1 cellular context compared by ENCODE assay signal in genomic region chr2:20431772-20432171, GRCh38.
TF ChIP-seq lines count a peak whose summit lies in the region.

No MANE protein-coding gene starts in this region.

TF ChIP-seq in HepG2, 621 proteins besides CTCF, POLR2A, EP300 and RAD21 (continued from another document and continues in another):
- TF ChIP-seq ZBTB40 (IDR thresholded peaks at IDR 0.05) (no peak), ZBTB40 (CRISPR knock-in tag; IDR thresholded peaks at IDR 0.05) (no peak), SMC3 (IDR thresholded peaks at IDR 0.05; ENCODE audit: low read length) (no peak), ZMYM3 (CRISPR knock-in tag; IDR thresholded peaks at IDR 0.05) (no peak), ETV5 (CRISPR knock-in tag; IDR thresholded peaks at IDR 0.05; ENCODE audit: borderline replicate concordance) (peak; percentile 87; the same call in 1 of the 2 replicates), TP53 (CRISPR knock-in tag; conservative IDR thresholded peaks at IDR 0.05) (no peak), NFE2L1 (CRISPR knock-in tag; IDR thresholded peaks at IDR 0.05; ENCODE audit: borderline replicate concordance) (no peak), GTF3A (CRISPR knock-in tag; conservative IDR thresholded peaks at IDR 0.05) (no peak), IKZF5 (CRISPR knock-in tag; IDR thresholded peaks at IDR 0.05) (no peak), ZIK1 (CRISPR knock-in tag; IDR thresholded peaks at IDR 0.05; ENCODE audit: borderline replicate concordance, low read depth) (no peak), MAFG (CRISPR knock-in tag; IDR thresholded peaks at IDR 0.05) (no peak), ZSCAN21 (CRISPR knock-in tag; IDR thresholded peaks at IDR 0.05; ENCODE audit: borderline replicate concordance) (no peak), MED1 (CRISPR knock-in tag; IDR thresholded peaks at IDR 0.05) (no peak), RARA (CRISPR knock-in tag; IDR thresholded peaks at IDR 0.05) (peak; percentile 54; the same call in 1 of the 2 replicates), ADNP (CRISPR knock-in tag; IDR thresholded peaks at IDR 0.05) (no peak), ZNF878 (CRISPR knock-in tag; IDR thresholded peaks at IDR 0.05) (no peak), ESRRA (CRISPR knock-in tag; IDR thresholded peaks at IDR 0.05; ENCODE audit: low read depth) (no peak), DR1 (CRISPR knock-in tag; IDR thresholded peaks at IDR 0.05) (no peak), ZNF256 (CRISPR knock-in tag; conservative IDR thresholded peaks at IDR 0.05) (no peak), ZNF598 (CRISPR knock-in tag; IDR thresholded peaks at IDR 0.05; ENCODE audit: borderline replicate concordance) (no peak), XRCC5 (optimal IDR thresholded peaks at IDR 0.05; ENCODE audit: low read length) (peak; percentile 60), TBX3 (IDR thresholded peaks at IDR 0.05; ENCODE audit: borderline replicate concordance) (no peak), SIX1 (CRISPR knock-in tag; IDR thresholded peaks at IDR 0.05; ENCODE audit: borderline replicate concordance) (no peak), TOE1 (CRISPR knock-in tag; IDR thresholded peaks at IDR 0.05) (no peak), ZNF850 (CRISPR knock-in tag; conservative IDR thresholded peaks at IDR 0.05) (no peak), MXI1 (IDR thresholded peaks at IDR 0.05; ENCODE audit: borderline replicate concordance, low read depth, low read length) (no peak), CBX2 (IDR thresholded peaks at IDR 0.05; ENCODE audit: low read depth, low read length) (no peak), CBX2 (CRISPR knock-in tag; IDR thresholded peaks at IDR 0.05; ENCODE audit: low read depth) (no peak), ZNF644 (CRISPR knock-in tag; IDR thresholded peaks at IDR 0.05; ENCODE audit: low read depth) (no peak), ZNF776 (CRISPR knock-in tag; IDR thresholded peaks at IDR 0.05) (no peak), ASH2L (IDR thresholded peaks at IDR 0.05; ENCODE audit: insufficient read length, low read depth, low read length) (no peak), FOXA3 (CRISPR knock-in tag; IDR thresholded peaks at IDR 0.05) (peak; percentile 54; the same call in 1 of the 2 replicates), NR2F1 (CRISPR knock-in tag; IDR thresholded peaks at IDR 0.05) (peak in 1 of 2 experiments; percentile 74; a peak in 1 of 4 replicates), ZNF501 (CRISPR knock-in tag; IDR thresholded peaks at IDR 0.05) (no peak), ZNF296 (CRISPR knock-in tag; conservative IDR thresholded peaks at IDR 0.05) (no peak), HNRNPUL1 (IDR thresholded peaks at IDR 0.05; ENCODE audit: low read depth, low read length) (no peak), SRSF9 (IDR thresholded peaks at IDR 0.05; ENCODE audit: borderline replicate concordance, insufficient read depth, low read depth, low read length, poor library complexity, severe bottlenecking) (no peak), CAMTA2 (CRISPR knock-in tag; IDR thresholded peaks at IDR 0.05; ENCODE audit: borderline replicate concordance) (no peak), RXRB (CRISPR knock-in tag; IDR thresholded peaks at IDR 0.05; ENCODE audit: borderline replicate concordance) (peak; percentile 60; the same call in 1 of the 2 replicates), SYNCRIP (IDR thresholded peaks at IDR 0.05; ENCODE audit: insufficient read depth, low read depth, low read length) (no peak), ZNF720 (CRISPR knock-in tag; IDR thresholded peaks at IDR 0.05) (no peak), GATAD2A (CRISPR knock-in tag; IDR thresholded peaks at IDR 0.05) (0 out of 2 replicates have a peak, but pooled peaks have one; percentile 34), KLF9 (CRISPR knock-in tag; IDR thresholded peaks at IDR 0.05; ENCODE audit: low read depth) (no peak), POLR2G (IDR thresholded peaks at IDR 0.05; ENCODE audit: low read depth, low read length) (no peak), E2F2 (CRISPR knock-in tag; IDR thresholded peaks at IDR 0.05; ENCODE audit: borderline replicate concordance) (no peak), ARNTL (CRISPR knock-in tag; IDR thresholded peaks at IDR 0.05) (no peak)
- TF ChIP-seq, protein P1, sequence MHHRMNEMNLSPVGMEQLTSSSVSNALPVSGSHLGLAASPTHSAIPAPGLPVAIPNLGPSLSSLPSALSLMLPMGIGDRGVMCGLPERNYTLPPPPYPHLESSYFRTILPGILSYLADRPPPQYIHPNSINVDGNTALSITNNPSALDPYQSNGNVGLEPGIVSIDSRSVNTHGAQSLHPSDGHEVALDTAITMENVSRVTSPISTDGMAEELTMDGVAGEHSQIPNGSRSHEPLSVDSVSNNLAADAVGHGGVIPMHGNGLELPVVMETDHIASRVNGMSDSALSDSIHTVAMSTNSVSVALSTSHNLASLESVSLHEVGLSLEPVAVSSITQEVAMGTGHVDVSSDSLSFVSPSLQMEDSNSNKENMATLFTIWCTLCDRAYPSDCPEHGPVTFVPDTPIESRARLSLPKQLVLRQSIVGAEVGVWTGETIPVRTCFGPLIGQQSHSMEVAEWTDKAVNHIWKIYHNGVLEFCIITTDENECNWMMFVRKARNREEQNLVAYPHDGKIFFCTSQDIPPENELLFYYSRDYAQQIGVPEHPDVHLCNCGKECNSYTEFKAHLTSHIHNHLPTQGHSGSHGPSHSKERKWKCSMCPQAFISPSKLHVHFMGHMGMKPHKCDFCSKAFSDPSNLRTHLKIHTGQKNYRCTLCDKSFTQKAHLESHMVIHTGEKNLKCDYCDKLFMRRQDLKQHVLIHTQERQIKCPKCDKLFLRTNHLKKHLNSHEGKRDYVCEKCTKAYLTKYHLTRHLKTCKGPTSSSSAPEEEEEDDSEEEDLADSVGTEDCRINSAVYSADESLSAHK (CRISPR knock-in tag; IDR thresholded peaks at IDR 0.05; ENCODE audit: borderline replicate concordance), result no peak
- TF ChIP-seq, protein P2, sequence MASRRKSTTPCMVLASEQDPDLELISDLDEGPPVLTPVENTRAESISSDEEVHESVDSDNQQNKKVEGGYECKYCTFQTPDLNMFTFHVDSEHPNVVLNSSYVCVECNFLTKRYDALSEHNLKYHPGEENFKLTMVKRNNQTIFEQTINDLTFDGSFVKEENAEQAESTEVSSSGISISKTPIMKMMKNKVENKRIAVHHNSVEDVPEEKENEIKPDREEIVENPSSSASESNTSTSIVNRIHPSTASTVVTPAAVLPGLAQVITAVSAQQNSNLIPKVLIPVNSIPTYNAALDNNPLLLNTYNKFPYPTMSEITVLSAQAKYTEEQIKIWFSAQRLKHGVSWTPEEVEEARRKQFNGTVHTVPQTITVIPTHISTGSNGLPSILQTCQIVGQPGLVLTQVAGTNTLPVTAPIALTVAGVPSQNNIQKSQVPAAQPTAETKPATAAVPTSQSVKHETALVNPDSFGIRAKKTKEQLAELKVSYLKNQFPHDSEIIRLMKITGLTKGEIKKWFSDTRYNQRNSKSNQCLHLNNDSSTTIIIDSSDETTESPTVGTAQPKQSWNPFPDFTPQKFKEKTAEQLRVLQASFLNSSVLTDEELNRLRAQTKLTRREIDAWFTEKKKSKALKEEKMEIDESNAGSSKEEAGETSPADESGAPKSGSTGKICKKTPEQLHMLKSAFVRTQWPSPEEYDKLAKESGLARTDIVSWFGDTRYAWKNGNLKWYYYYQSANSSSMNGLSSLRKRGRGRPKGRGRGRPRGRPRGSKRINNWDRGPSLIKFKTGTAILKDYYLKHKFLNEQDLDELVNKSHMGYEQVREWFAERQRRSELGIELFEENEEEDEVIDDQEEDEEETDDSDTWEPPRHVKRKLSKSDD (CRISPR knock-in tag; IDR thresholded peaks at IDR 0.05; ENCODE audit: low read depth), result no peak
- TF ChIP-seq, protein P3, sequence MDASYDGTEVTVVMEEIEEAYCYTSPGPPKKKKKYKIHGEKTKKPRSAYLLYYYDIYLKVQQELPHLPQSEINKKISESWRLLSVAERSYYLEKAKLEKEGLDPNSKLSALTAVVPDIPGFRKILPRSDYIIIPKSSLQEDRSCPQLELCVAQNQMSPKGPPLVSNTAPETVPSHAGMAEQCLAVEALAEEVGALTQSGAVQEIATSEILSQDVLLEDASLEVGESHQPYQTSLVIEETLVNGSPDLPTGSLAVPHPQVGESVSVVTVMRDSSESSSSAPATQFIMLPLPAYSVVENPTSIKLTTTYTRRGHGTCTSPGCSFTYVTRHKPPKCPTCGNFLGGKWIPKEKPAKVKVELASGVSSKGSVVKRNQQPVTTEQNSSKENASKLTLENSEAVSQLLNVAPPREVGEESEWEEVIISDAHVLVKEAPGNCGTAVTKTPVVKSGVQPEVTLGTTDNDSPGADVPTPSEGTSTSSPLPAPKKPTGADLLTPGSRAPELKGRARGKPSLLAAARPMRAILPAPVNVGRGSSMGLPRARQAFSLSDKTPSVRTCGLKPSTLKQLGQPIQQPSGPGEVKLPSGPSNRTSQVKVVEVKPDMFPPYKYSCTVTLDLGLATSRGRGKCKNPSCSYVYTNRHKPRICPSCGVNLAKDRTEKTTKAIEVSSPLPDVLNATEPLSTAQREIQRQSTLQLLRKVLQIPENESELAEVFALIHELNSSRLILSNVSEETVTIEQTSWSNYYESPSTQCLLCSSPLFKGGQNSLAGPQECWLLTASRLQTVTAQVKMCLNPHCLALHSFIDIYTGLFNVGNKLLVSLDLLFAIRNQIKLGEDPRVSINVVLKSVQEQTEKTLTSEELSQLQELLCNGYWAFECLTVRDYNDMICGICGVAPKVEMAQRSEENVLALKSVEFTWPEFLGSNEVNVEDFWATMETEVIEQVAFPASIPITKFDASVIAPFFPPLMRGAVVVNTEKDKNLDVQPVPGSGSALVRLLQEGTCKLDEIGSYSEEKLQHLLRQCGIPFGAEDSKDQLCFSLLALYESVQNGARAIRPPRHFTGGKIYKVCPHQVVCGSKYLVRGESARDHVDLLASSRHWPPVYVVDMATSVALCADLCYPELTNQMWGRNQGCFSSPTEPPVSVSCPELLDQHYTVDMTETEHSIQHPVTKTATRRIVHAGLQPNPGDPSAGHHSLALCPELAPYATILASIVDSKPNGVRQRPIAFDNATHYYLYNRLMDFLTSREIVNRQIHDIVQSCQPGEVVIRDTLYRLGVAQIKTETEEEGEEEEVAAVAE (CRISPR knock-in tag; IDR thresholded peaks at IDR 0.05; ENCODE audit: borderline replicate concordance), result no peak
